ENCODE assay signal across 21 cellular contexts in the genomic region with DNA sequence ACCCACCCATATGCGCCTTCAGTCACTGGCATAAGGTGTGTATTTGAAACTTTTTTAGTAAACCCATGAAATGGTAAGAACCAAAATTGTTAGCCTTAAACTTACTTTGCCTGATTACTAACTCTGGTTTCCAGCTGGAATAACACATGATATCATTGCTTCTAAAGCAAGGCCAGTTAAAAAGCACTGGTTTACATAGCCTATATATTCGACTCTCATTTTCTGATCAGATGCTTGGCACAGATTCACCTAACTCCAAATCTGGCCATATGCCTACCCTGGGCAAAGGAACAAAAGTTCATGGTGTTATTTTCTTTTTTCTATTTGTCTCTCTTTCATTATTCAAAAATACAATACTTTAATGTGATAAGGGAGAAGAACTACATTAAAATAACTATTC.
"Had no signal": no experiment of that assay in that cellular context is flagged by ENCODE, and none has a peak within 500 bp of the region (broad histone marks: within the 10 kb centered on the region; RNA-seq: fewer than 3 reads in every experiment).

No MANE protein-coding gene starts in this region.

- H3K9me3 ChIP-seq: esophagus squamous epithelium, transverse colon had no signal

- H3K36me3 Mint-ChIP-seq: natural killer cell had no signal

- FAIRE-seq: endothelial cell of umbilical vein had no signal

- H3K9me3 Mint-ChIP-seq: activated CD4-positive, alpha-beta T cell treated with anti-CD3 and anti-CD28 coated beads, Interleukin-2, amount 10 ng/mL, durations not matched to agents 7 days and 5 days; natural killer cell; stimulated activated naive B cell treated with anti-CD40 and anti-IgM and Interleukin-4, amounts not matched to agents 10 μg/mL and 1 μg/mL and 100 μg/mL, for 72 hours had no signal

- H3K4me3 ChIP-seq: coronary artery, esophagus squamous epithelium, transverse colon had no signal

- H3K4me1 ChIP-seq: esophagus squamous epithelium, transverse colon had no signal

- H3K27ac ChIP-seq: coronary artery, esophagus squamous epithelium, transverse colon had no signal

- H3K27ac Mint-ChIP-seq: activated CD4-positive, alpha-beta T cell treated with anti-CD3 and anti-CD28 coated beads, Interleukin-2, amount 10 ng/mL, durations not matched to agents 7 days and 5 days; stimulated activated naive B cell treated with anti-CD40 and anti-IgM and Interleukin-4, amounts not matched to agents 10 μg/mL and 1 μg/mL and 100 μg/mL, for 72 hours; T-cell had no signal

- H3K4me3 Mint-ChIP-seq: activated CD4-positive, alpha-beta T cell treated with anti-CD3 and anti-CD28 coated beads, Interleukin-2, amount 10 ng/mL, durations not matched to agents 7 days and 5 days; natural killer cell; stimulated activated naive B cell treated with anti-CD40 and anti-IgM and Interleukin-4, amounts not matched to agents 10 μg/mL and 1 μg/mL and 100 μg/mL, for 72 hours; T-cell had no signal

- H3K27me3 ChIP-seq: esophagus squamous epithelium, transverse colon had no signal

- DNase-seq: activated CD4-positive, alpha-beta T cell treated with anti-CD3 and anti-CD28 coated beads, Interleukin-2, amount 10 ng/mL, durations not matched to agents 7 days and 5 days; activated CD8-positive, alpha-beta memory T cell treated with anti-CD3 and anti-CD28 coated beads for 24 hours; activated naive CD4-positive, alpha-beta T cell; aorta; caudate nucleus; effector CD8-positive, alpha-beta T cell; esophagus squamous epithelium; hypothalamus; mesendoderm; natural killer cell; posterior cingulate gyrus; retina; stimulated activated CD4-positive, alpha-beta T cell treated with anti-CD3 and anti-CD28 coated beads, Interleukin-15, amount 100 ng/mL, for 24 hours; stimulated activated CD4-positive, alpha-beta T cell treated with anti-CD3 and anti-CD28 coated beads, Interleukin-4, amount 100 ng/mL, for 1 hour; stimulated activated naive B cell treated with anti-CD40 and anti-IgM and Interleukin-4, amounts not matched to agents 10 μg/mL and 1 μg/mL and 100 μg/mL, for 72 hours; substantia nigra; T-cell; T-helper 9 cell; transverse colon had no signal

- H3K27me3 Mint-ChIP-seq: activated CD4-positive, alpha-beta T cell treated with anti-CD3 and anti-CD28 coated beads, Interleukin-2, amount 10 ng/mL, durations not matched to agents 7 days and 5 days; stimulated activated naive B cell treated with anti-CD40 and anti-IgM and Interleukin-4, amounts not matched to agents 10 μg/mL and 1 μg/mL and 100 μg/mL, for 72 hours; T-cell had no signal

- ATAC-seq: natural killer cell; stimulated activated naive B cell treated with anti-CD40 and anti-IgM and Interleukin-4, amounts not matched to agents 10 μg/mL and 1 μg/mL and 100 μg/mL, for 72 hours; T-cell had no signal

- H3K36me3 ChIP-seq: esophagus squamous epithelium, transverse colon had no signal
